8 cellular contexts compared by ENCODE assay signal in the genomic region with DNA sequence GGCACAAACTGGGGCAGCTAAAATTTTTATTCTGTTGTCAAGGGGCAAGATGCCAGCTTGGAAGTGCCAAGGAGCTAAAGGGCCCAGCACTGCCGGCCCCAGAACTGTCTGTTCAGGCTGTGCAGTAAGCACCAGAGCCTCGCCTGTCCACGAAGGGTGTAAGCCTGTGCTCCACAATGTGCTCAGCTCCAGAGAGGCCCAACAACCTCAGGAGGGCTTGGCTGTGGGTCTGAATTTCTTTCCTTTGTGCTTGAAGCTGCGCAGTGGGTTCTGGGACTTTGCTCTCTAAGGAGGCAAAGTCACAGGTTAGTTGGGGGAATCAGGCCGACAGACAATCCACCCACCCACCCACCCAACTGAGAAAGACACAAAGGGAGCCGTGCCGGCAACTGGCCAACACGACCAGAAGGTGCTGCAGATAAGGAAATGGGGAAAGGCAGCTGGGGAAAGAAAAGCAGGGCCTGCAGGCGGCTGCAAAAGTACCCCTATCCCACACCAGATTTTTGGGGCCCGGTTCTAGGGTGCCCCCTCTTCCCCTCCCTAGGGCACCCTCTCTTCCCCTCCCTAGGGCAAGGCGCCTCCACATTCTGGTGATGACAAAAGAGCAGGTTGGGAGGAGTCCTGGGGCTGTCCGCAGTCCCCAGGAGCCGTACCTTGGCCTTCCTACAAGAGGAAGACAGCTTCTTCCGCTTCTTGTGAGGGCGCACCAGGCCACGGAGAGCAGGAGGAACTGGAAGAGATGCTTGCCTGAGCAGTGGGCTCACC. TPM values are rescaled to one million over a fixed set of nuclear protein-coding genes. Genes with fewer than 3 reads are reported as not detected.
DNase-seq lines count a peak whose midpoint lies in the region; ATAC-seq lines count a peak whose summit lies in the region.

No MANE protein-coding gene starts in this region.

- CTCF ChIA-PET in activated CD8-positive, alpha-beta memory T cell treated with anti-CD3 and anti-CD28 coated beads, Interleukin-2, amount 10 ng/mL, durations not matched to agents 7 days and 5 days (lab: Charles Lee), result interaction anchor here (0.8 to 3.9 kb wide), 41 partner anchors 8 to 626 kb away, joined by 3 to 37 read pairs (median 4); a partner anchor contains a TSS

- no peak for DNase-seq in activated CD8-positive, alpha-beta memory T cell treated with anti-CD3 and anti-CD28 coated beads, Interleukin-2, amount 10 ng/mL, durations not matched to agents 7 days and 5 days
- no peak for DNase-seq in activated CD8-positive, alpha-beta memory T cell treated with anti-CD3 and anti-CD28 coated beads for 24 hours
- no peak for DNase-seq in effector memory CD8-positive, alpha-beta T cell
- no peak for DNase-seq in SW480 (ENCODE audit: low spot score)
- no peak for DNase-seq in dedifferentiated amniotic fluid mesenchymal stem cell (ENCODE audit: extremely low spot score)
- no peak for DNase-seq in NCI-H2196 treated with DMSO at 0.1 percent for 48 hours (lab: John Stamatoyannopoulos, UW; ENCODE audit: unreplicated experiment)

- H3K27ac Mint-ChIP-seq in activated CD8-positive, alpha-beta memory T cell treated with anti-CD3 and anti-CD28 coated beads, Interleukin-2, amount 10 ng/mL, durations not matched to agents 7 days and 5 days, result peak overlapping the region; percentile 41
- peak overlapping the region in 1 of 2 donors; percentile 32 for H3K27ac Mint-ChIP-seq in effector memory CD8-positive, alpha-beta T cell
- peak overlapping the region; percentile 55 for H3K27ac Mint-ChIP-seq in stimulated activated memory B cell treated with anti-CD40 and anti-IgM and Interleukin-4, amounts not matched to agents 10 μg/mL and 1 μg/mL and 100 μg/mL, for 72 hours

- no peaks in the 10 kb centered on the region for H3K9me3 Mint-ChIP-seq in activated CD8-positive, alpha-beta memory T cell treated with anti-CD3 and anti-CD28 coated beads, Interleukin-2, amount 10 ng/mL, durations not matched to agents 7 days and 5 days (ENCODE audit: low read depth)
- no peaks in the 10 kb centered on the region for H3K9me3 Mint-ChIP-seq in effector memory CD8-positive, alpha-beta T cell
- H3K9me3 Mint-ChIP-seq in stimulated activated memory B cell treated with anti-CD40 and anti-IgM and Interleukin-4, amounts not matched to agents 10 μg/mL and 1 μg/mL and 100 μg/mL, for 72 hours, result no peaks in the 10 kb centered on the region

- H3K27me3 Mint-ChIP-seq in activated CD8-positive, alpha-beta memory T cell treated with anti-CD3 and anti-CD28 coated beads, Interleukin-2, amount 10 ng/mL, durations not matched to agents 7 days and 5 days, result no peaks in the 10 kb centered on the region
- no peaks in the 10 kb centered on the region for H3K27me3 Mint-ChIP-seq in effector memory CD8-positive, alpha-beta T cell
- no peaks in the 10 kb centered on the region for H3K27me3 Mint-ChIP-seq in stimulated activated memory B cell treated with anti-CD40 and anti-IgM and Interleukin-4, amounts not matched to agents 10 μg/mL and 1 μg/mL and 100 μg/mL, for 72 hours

- peaks cover 39% of the 10 kb centered on the region for H3K36me3 Mint-ChIP-seq in activated CD8-positive, alpha-beta memory T cell treated with anti-CD3 and anti-CD28 coated beads, Interleukin-2, amount 10 ng/mL, durations not matched to agents 7 days and 5 days
- peaks cover 37% of the 10 kb centered on the region for H3K36me3 Mint-ChIP-seq in effector memory CD8-positive, alpha-beta T cell (ENCODE audit: insufficient read depth)
- peaks cover 65% of the 10 kb centered on the region for H3K36me3 Mint-ChIP-seq in stimulated activated memory B cell treated with anti-CD40 and anti-IgM and Interleukin-4, amounts not matched to agents 10 μg/mL and 1 μg/mL and 100 μg/mL, for 72 hours

- no peaks in the 10 kb centered on the region for H3K4me1 Mint-ChIP-seq in activated CD8-positive, alpha-beta memory T cell treated with anti-CD3 and anti-CD28 coated beads, Interleukin-2, amount 10 ng/mL, durations not matched to agents 7 days and 5 days
- H3K4me1 Mint-ChIP-seq in effector memory CD8-positive, alpha-beta T cell (ENCODE audit: low read depth in 2 of 2), result peaks cover 13 to 17% of the 10 kb centered on the region in 2 donors
- peaks cover 14% of the 10 kb centered on the region for H3K4me1 Mint-ChIP-seq in stimulated activated memory B cell treated with anti-CD40 and anti-IgM and Interleukin-4, amounts not matched to agents 10 μg/mL and 1 μg/mL and 100 μg/mL, for 72 hours

- ATAC-seq in activated CD8-positive, alpha-beta memory T cell treated with anti-CD3 and anti-CD28 coated beads, Interleukin-2, amount 10 ng/mL, durations not matched to agents 7 days and 5 days, result peak; percentile 41
- peak; percentile 40 for ATAC-seq in HG03432 (IDR thresholded peaks at IDR 0.05; ENCODE audit: unreplicated experiment)
- peak; percentile 32 for ATAC-seq in effector memory CD8-positive, alpha-beta T cell (replicated peaks)
- ATAC-seq in stimulated activated memory B cell treated with anti-CD40 and anti-IgM and Interleukin-4, amounts not matched to agents 10 μg/mL and 1 μg/mL and 100 μg/mL, for 72 hours, result peak; percentile 54

- no peak overlapping the region for H3K4me3 Mint-ChIP-seq in activated CD8-positive, alpha-beta memory T cell treated with anti-CD3 and anti-CD28 coated beads, Interleukin-2, amount 10 ng/mL, durations not matched to agents 7 days and 5 days
- H3K4me3 Mint-ChIP-seq in effector memory CD8-positive, alpha-beta T cell, result no peak overlapping the region
- H3K4me3 Mint-ChIP-seq in stimulated activated memory B cell treated with anti-CD40 and anti-IgM and Interleukin-4, amounts not matched to agents 10 μg/mL and 1 μg/mL and 100 μg/mL, for 72 hours, result no peak overlapping the region

RNA-seq across cellular contexts. Expression of a gene that starts 7.7 kb away (rescaled TPM):
- total RNA-seq in activated CD8-positive, alpha-beta memory T cell treated with anti-CD3 and anti-CD28 coated beads, Interleukin-2, amount 10 ng/mL, durations not matched to agents 7 days and 5 days, result 100 to 1,000 TPM in 1 of 2 experiments, 10 to 100 TPM in 1; 97.4 to 102 TPM

RNA-seq across cellular contexts. Expression of a gene that starts 16.1 kb away (rescaled TPM):
- total RNA-seq in activated CD8-positive, alpha-beta memory T cell treated with anti-CD3 and anti-CD28 coated beads, Interleukin-2, amount 10 ng/mL, durations not matched to agents 7 days and 5 days, result 10 to 100 TPM; 74.8 to 77.4 TPM

RNA-seq across cellular contexts. Expression of a gene that starts 24.8 kb away (rescaled TPM):
- total RNA-seq in activated CD8-positive, alpha-beta memory T cell treated with anti-CD3 and anti-CD28 coated beads, Interleukin-2, amount 10 ng/mL, durations not matched to agents 7 days and 5 days, result not detected

RNA-seq across cellular contexts. Expression of a gene that starts 40.5 kb away (rescaled TPM):
- total RNA-seq in activated CD8-positive, alpha-beta memory T cell treated with anti-CD3 and anti-CD28 coated beads, Interleukin-2, amount 10 ng/mL, durations not matched to agents 7 days and 5 days, result 100 to 1,000 TPM; 134 to 136 TPM
